Comparison of ENCODE assay signal across 1 cellular context in genomic region chr1:3368711-3369436, GRCh38.
TF ChIP-seq lines count a peak whose summit lies in the region.

No MANE protein-coding gene starts in this region.

TF ChIP-seq in HCT116, 20 proteins besides CTCF, POLR2A, EP300 and RAD21 (continued from another document):
- no peak for TF ChIP-seq ZBTB33 (IDR thresholded peaks at IDR 0.05; ENCODE audit: extremely low read depth, insufficient replicate concordance, low read length)
- TF ChIP-seq SIN3A (IDR thresholded peaks at IDR 0.05; ENCODE audit: low read depth): no peak
- no peak for TF ChIP-seq ZFX (IDR thresholded peaks at IDR 0.05)
- TF ChIP-seq EGR1 (IDR thresholded peaks at IDR 0.05; ENCODE audit: low read depth): no peak
- TF ChIP-seq ZNF274 (IDR thresholded peaks at IDR 0.05; ENCODE audit: low read depth, low read length): no peak
- no peak for TF ChIP-seq EZH2phosphoT487 (IDR thresholded peaks at IDR 0.05; ENCODE audit: borderline replicate concordance)
- TF ChIP-seq SRF (IDR thresholded peaks at IDR 0.05; ENCODE audit: low read depth): no peak
- no peak for TF ChIP-seq FOSL1 (IDR thresholded peaks at IDR 0.05; ENCODE audit: low read depth)
- no peak for TF ChIP-seq JUND (IDR thresholded peaks at IDR 0.05)
- TF ChIP-seq CEBPB (IDR thresholded peaks at IDR 0.05; ENCODE audit: low read depth): no peak
